In the genomic region with DNA sequence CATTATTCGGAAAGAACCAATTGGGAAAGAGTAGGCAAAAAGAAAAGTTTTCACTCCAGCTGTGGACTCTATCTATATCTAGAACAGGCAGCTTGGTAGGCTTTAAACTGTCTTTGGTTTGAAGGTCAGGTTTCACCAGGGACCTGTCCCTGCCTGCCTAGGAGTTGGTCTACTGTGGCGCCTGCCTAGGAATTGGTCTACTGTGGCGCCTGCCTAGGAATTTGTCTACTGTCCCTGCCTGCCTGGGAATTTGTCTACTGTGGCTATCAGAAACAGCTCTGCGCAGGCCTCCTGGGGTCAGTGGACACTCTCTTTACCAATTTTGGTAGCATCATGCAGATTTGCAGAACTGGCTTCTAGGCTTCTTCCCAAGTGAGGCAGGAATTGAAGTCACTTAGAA, we compare ENCODE assay signal across 18 cellular contexts.
"Had no signal": no experiment of that assay in that cellular context is flagged by ENCODE, and none has a peak within 500 bp of the region (broad histone marks: within the 10 kb centered on the region; RNA-seq: fewer than 3 reads in every experiment).

No MANE protein-coding gene starts in this region.

- H3K27me3 Mint-ChIP-seq: activated CD4-positive, alpha-beta T cell treated with anti-CD3 and anti-CD28 coated beads for 36 hours; activated CD8-positive, alpha-beta T cell treated with anti-CD3 and anti-CD28 coated beads for 36 hours; activated naive CD8-positive, alpha-beta T cell treated with anti-CD3 and anti-CD28 coated beads, Interleukin-2, amount 10 ng/mL, durations not matched to agents 7 days and 5 days had no signal

- H3K9me3 ChIP-seq: colonic mucosa, stomach, thoracic aorta had no signal

- H3K27ac Mint-ChIP-seq: activated CD4-positive, alpha-beta T cell treated with anti-CD3 and anti-CD28 coated beads for 36 hours; activated CD8-positive, alpha-beta T cell treated with anti-CD3 and anti-CD28 coated beads for 36 hours; activated naive CD8-positive, alpha-beta T cell treated with anti-CD3 and anti-CD28 coated beads, Interleukin-2, amount 10 ng/mL, durations not matched to agents 7 days and 5 days; activated T-cell treated with anti-CD3 and anti-CD28 coated beads, Interleukin-2, amount 50 U/mL, for 72 hours; neural progenitor cell had no signal

- H3K36me3 ChIP-seq: colonic mucosa, neural progenitor cell, thoracic aorta had no signal

- ATAC-seq: activated CD4-positive, alpha-beta T cell treated with anti-CD3 and anti-CD28 coated beads for 36 hours; activated CD8-positive, alpha-beta T cell treated with anti-CD3 and anti-CD28 coated beads for 36 hours; activated T-cell treated with anti-CD3 and anti-CD28 coated beads, Interleukin-2, amount 50 U/mL, for 72 hours had no signal

- DNase-seq: activated CD4-positive, alpha-beta T cell treated with anti-CD3 and anti-CD28 coated beads for 36 hours; activated CD8-positive, alpha-beta memory T cell treated with anti-CD3 and anti-CD28 coated beads, Interleukin-2, amount 50 U/mL, for 4 hours; activated CD8-positive, alpha-beta T cell treated with anti-CD3 and anti-CD28 coated beads for 36 hours; activated naive CD8-positive, alpha-beta T cell treated with anti-CD3 and anti-CD28 coated beads, Interleukin-2, amount 10 ng/mL, durations not matched to agents 7 days and 5 days; activated T-cell treated with anti-CD3 and anti-CD28 coated beads, Interleukin-2, amount 50 U/mL, for 72 hours; aorta; colonic mucosa; effector CD4-positive, alpha-beta T cell; hypothalamus; mesenchymal stem cell; retina; stimulated activated CD4-positive, alpha-beta T cell treated with anti-CD3 and anti-CD28 coated beads, Interleukin-15, amount 100 ng/mL, for 24 hours; stimulated activated CD4-positive, alpha-beta T cell treated with anti-CD3 and anti-CD28 coated beads, Interleukin-4, amount 100 ng/mL, for 24 hours; stomach; SW 1271 had no signal

- H3K27me3 ChIP-seq: colonic mucosa, neural progenitor cell, stomach had no signal

- H3K4me3 ChIP-seq: colonic mucosa, neural progenitor cell, stomach, thoracic aorta had no signal

- H3K9me3 Mint-ChIP-seq: activated CD8-positive, alpha-beta T cell treated with anti-CD3 and anti-CD28 coated beads for 36 hours; activated T-cell treated with anti-CD3 and anti-CD28 coated beads, Interleukin-2, amount 50 U/mL, for 72 hours had no signal

- H3K4me3 Mint-ChIP-seq: activated CD4-positive, alpha-beta T cell treated with anti-CD3 and anti-CD28 coated beads for 36 hours; activated CD8-positive, alpha-beta T cell treated with anti-CD3 and anti-CD28 coated beads for 36 hours; activated naive CD8-positive, alpha-beta T cell treated with anti-CD3 and anti-CD28 coated beads, Interleukin-2, amount 10 ng/mL, durations not matched to agents 7 days and 5 days; activated T-cell treated with anti-CD3 and anti-CD28 coated beads, Interleukin-2, amount 50 U/mL, for 72 hours; neural progenitor cell had no signal

- H3K27ac ChIP-seq: colonic mucosa, epithelial cell of prostate, neural progenitor cell, stomach, thoracic aorta had no signal
